ENCODE assay signal across 1 cellular context in the genomic region with DNA sequence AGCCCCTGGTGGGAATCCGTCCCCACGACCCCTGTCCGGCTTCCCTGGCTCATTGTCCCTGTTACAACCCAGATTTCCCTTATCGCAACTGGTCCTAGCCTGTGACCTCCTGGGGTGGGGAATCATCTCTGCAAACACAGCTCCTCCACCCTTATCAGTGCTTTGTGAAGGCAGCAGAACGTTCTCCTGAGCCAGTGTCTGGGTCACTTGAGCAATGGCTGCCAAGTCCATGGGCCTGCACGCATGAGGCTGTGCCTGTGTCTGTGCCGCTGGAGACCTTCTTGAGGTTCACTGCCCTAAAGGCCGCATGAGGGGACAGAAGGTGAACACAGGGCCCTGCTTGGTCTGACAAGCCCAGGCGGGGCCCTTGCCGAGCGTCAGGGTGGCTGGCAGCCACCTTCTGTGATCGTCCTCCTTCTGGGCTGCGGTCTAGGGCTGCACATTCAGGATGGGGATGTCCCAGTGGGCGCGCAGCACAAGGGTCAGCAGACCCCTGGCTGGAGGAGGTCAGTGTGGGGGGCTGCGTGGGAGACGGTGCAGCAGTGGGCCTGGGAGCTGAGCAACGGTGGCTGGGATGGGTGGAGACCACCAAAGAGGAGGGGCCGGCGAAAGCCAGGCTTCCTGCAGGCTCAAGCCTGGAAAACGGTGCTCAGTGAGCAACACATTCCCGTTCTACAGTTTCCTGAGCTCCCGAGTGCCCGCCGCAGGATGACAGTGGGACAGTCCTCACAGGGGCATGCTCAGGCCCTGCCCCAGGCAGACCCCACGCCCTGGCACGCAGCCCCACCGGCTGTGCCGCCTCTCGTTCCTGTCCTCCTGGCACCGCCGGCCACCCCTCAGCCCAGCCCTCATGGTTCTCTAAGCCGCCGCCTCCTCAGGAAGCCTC.
TF ChIP-seq lines count a peak whose summit lies in the region.

No MANE protein-coding gene starts in this region.

TF ChIP-seq in H1, 55 proteins besides CTCF, POLR2A, EP300 and RAD21:
- TF ChIP-seq SP1 (IDR thresholded peaks at IDR 0.05; ENCODE audit: low read depth, low read length) = no peak
- TF ChIP-seq SAP30 (IDR thresholded peaks at IDR 0.05; ENCODE audit: insufficient read depth, insufficient replicate concordance, low read length) = no peak
- no peak for TF ChIP-seq BCL11A (IDR thresholded peaks at IDR 0.05; ENCODE audit: low read depth in 2 of 2, low read length in 2 of 2)
